ENCODE assay signal across 18 cellular contexts in the genomic region with DNA sequence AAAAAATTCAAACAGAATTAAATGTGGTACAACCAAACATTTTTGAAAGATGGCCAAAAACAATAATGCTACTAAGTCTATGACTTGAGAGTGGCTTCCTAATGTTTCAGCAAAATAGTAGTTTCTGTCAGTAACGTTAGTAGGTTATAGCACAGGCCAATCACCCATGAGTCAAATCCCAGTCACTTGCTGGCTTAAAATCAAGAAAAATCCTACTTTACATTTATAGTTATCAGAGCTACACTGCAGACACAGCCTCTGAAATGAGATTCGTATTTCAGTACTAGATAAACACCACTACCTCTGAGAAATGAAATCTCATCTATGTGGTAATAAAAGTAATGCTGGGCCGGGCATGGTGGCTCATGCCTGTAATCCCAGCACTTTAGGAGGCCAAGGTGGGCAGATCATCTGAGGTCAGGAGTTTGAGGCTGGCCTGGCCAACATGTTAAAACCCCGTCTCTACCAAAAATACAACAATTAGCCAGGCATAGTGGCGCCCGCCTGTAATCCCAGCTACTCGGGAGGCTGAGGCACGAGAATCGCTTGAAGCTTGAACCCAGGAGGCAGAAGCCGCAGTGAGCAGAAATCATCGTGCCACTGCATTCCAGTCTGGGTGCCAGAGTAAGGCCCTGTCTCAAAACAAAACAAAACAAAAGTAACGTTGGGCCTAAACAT. TPM values are rescaled to one million over a fixed set of nuclear protein-coding genes. Genes with fewer than 3 reads are reported as not detected.
DNase-seq lines count a peak whose midpoint lies in the region; ATAC-seq, FAIRE-seq and TF ChIP-seq lines count a peak whose summit lies in the region.
"Had no signal": no experiment of that assay in that cellular context is flagged by ENCODE, and none has a peak within 500 bp of the region (broad histone marks: within the 10 kb centered on the region; RNA-seq: fewer than 3 reads in every experiment).

No MANE protein-coding gene starts in this region.

- H3K27me3 Mint-ChIP-seq in mesothelial cell of epicardium (ENCODE audit: low read depth): no peaks in the 10 kb centered on the region
- H3K27me3 Mint-ChIP-seq: naive thymus-derived CD8-positive, alpha-beta T cell had no signal

- H3K27ac ChIP-seq in pancreas: no peak overlapping the region
- H3K27ac ChIP-seq: WERI-Rb-1 had no signal

- DNase-seq in AG08396 (ENCODE audit: low spot score) (peak; percentile 54), LHCN-M2 (ENCODE audit: low read depth) (peak; percentile 90), bronchial epithelial cell (ENCODE audit: low read depth) (peak; percentile 73), mesothelial cell of epicardium (ENCODE audit: low spot score in 2 of 2, unreplicated experiment in 2 of 2) (no peak), pancreas (no peak)
- DNase-seq: C1 segment of cervical spinal cord; naive thymus-derived CD8-positive, alpha-beta T cell; NCI-H1417; NCI-H69; trophoblast cell; WERI-Rb-1 had no signal

- peak overlapping the region; percentile 25 for H3K27ac Mint-ChIP-seq in mesothelial cell of epicardium

- no peaks in the 10 kb centered on the region for H3K9me3 Mint-ChIP-seq in mesothelial cell of epicardium
- H3K9me3 Mint-ChIP-seq: naive thymus-derived CD8-positive, alpha-beta T cell had no signal

- intact Hi-C loops in pancreas (cut with DNase I): no loop called here

- no peak overlapping the region for H3K4me3 ChIP-seq in bronchial epithelial cell (ENCODE audit: low read depth, low read length)
- no peak overlapping the region for H3K4me3 ChIP-seq in pancreas

- no peak for TF ChIP-seq CTCF in bronchial epithelial cell (IDR thresholded peaks at IDR 0.05; ENCODE audit: insufficient read depth, low read length, severe bottlenecking)
- TF ChIP-seq CTCF in mesothelial cell of epicardium (IDR thresholded peaks at IDR 0.05; ENCODE audit: unreplicated experiment): no peak
- no peak for TF ChIP-seq CTCF in pancreas (IDR thresholded peaks at IDR 0.05)

- WGBS in pancreas, 2 donors: 91 to 92% methylated on average over 12 of the region's 12 CpGs

- H3K36me3 ChIP-seq in bronchial epithelial cell (ENCODE audit: control insufficient read depth, insufficient read depth, low read length) (peaks cover 3% of the 10 kb centered on the region), pancreas (peaks cover 0 to 8% (median 0%) of the 10 kb centered on the region in 3 donors)

- peaks cover 36% of the 10 kb centered on the region for H3K36me3 Mint-ChIP-seq in mesothelial cell of epicardium

- H3K9me3 ChIP-seq in pancreas: no peaks in the 10 kb centered on the region

- ATAC-seq in HG03342 (IDR thresholded peaks at IDR 0.05; ENCODE audit: unreplicated experiment) (no peak), GM21619 (IDR thresholded peaks at IDR 0.05; ENCODE audit: unreplicated experiment) (no peak), pancreas (no peak), HG03039 (IDR thresholded peaks at IDR 0.05; ENCODE audit: unreplicated experiment) (no peak)
- ATAC-seq: naive thymus-derived CD8-positive, alpha-beta T cell had no signal

- no peak for FAIRE-seq in bronchial epithelial cell (lab: Jason Lieb, UNC)
- no peak for FAIRE-seq in pancreas (lab: Jason Lieb, UNC)
- FAIRE-seq: keratinocyte had no signal

- H3K27me3 ChIP-seq in bronchial epithelial cell (ENCODE audit: control insufficient read depth, insufficient read depth, low read length): no peaks in the 10 kb centered on the region
- H3K27me3 ChIP-seq in pancreas: no peaks in the 10 kb centered on the region

- peaks cover 9% of the 10 kb centered on the region for H3K4me1 Mint-ChIP-seq in mesothelial cell of epicardium

- H3K4me3 Mint-ChIP-seq in mesothelial cell of epicardium: no peak overlapping the region
- H3K4me3 Mint-ChIP-seq: naive thymus-derived CD8-positive, alpha-beta T cell had no signal

- peaks cover 0 to 7% (median 0%) of the 10 kb centered on the region in 3 donors for H3K4me1 ChIP-seq in pancreas

RNA-seq across cellular contexts. Expression of gene ZDHHC21, which starts 6.1 kb away (rescaled TPM):
- total RNA-seq in LHCN-M2 (2014; rRNA removed) (4.2 and 5.3 TPM in 2 replicates), bronchial epithelial cell (8.4 and 21.6 TPM in 2 replicates), mesothelial cell of epicardium (18.5 to 22.4 TPM (median 18.6 TPM) in 3 replicates), pancreas (1 to 10 TPM; 2.8 to 7.2 (median 4.1) TPM)
- 1.4 TPM for polyA plus RNA-seq in LHCN-M2 (2012)
- 1 to 10 TPM; 3.5 to 3.9 TPM for polyA plus RNA-seq in pancreas

RNA-seq across cellular contexts. Expression of gene CER1, which starts 35.4 kb away (rescaled TPM):
- total RNA-seq in LHCN-M2 (2014; rRNA removed): not detected in 2 replicates
- polyA plus RNA-seq in LHCN-M2 (2012): not detected
- total RNA-seq in bronchial epithelial cell: not detected in 2 replicates
- total RNA-seq in mesothelial cell of epicardium: 0.78 to 1.2 TPM (median 1.0 TPM) in 3 replicates
- total RNA-seq in pancreas: not detected
- polyA plus RNA-seq in pancreas: under 1 TPM in 1 of 2 donors, not detected in 1; 0.12 TPM
- total RNA-seq: naive thymus-derived CD8-positive, alpha-beta T cell; SK-MEL-5 had no signal
- polyA plus RNA-seq: aorta; esophagus; keratinocyte; naive thymus-derived CD8-positive, alpha-beta T cell had no signal

Comparison
In these comparisons a context has a peak if more than half of its experiments do, and no peak if none do; other contexts are left out.
1. DNase-seq: peak in AG08396 (single experiment), LHCN-M2 (single experiment) and bronchial epithelial cell (single experiment); none in mesothelial cell of epicardium (0 of 2) and pancreas (0 of 6).